ENCODE assay signal across 29 cellular contexts in the genomic region with DNA sequence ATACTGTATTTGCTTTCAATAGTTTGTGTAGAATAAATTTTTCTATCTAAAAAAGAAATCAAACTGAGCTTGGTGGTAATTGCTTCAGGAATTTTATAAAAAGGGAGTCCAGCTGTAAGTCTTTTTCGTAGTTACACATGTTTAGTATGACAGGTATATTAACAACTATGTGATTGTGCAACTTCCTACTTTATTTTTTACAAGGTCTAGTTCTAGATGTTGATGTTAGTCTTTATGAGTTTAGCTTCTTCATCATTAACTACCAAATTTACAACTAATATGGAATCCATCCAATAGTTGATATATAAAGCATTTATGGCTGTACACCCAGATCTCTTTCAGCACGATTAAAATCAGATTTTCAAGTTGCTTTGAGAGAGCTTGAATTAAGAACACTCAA.
"Had no signal": no experiment of that assay in that cellular context is flagged by ENCODE, and none has a peak within 500 bp of the region (broad histone marks: within the 10 kb centered on the region; RNA-seq: fewer than 3 reads in every experiment).

No MANE protein-coding gene starts in this region.

- H3K27ac ChIP-seq: ascending aorta, breast epithelium, KMS-11, PC-9, SJCRH30 had no signal

- H3K4me3 ChIP-seq: ascending aorta, breast epithelium, PC-9, SJCRH30 had no signal

- ATAC-seq: activated CD4-positive, alpha-beta T cell treated with anti-CD3 and anti-CD28 coated beads for 36 hours; activated CD4-positive, CD25-positive, alpha-beta regulatory T cell treated with anti-CD3 and anti-CD28 coated beads, Interleukin-2, amount 50 U/mL, for 24 hours; activated CD8-positive, alpha-beta T cell treated with anti-CD3 and anti-CD28 coated beads, Interleukin-2, amount 10 ng/mL, durations not matched to agents 7 days and 5 days; WTC11 had no signal

- H3K9me3 ChIP-seq: ascending aorta, breast epithelium, SJCRH30, SK-N-SH had no signal

- H3K27me3 ChIP-seq: ascending aorta, breast epithelium, SJCRH30 had no signal

- DNase-seq: activated CD4-positive, alpha-beta T cell treated with anti-CD3 and anti-CD28 coated beads for 36 hours; activated CD4-positive, alpha-beta T cell treated with anti-CD3 and anti-CD28 coated beads, Interleukin-2, amount 10 ng/mL, durations not matched to agents 7 days and 5 days; activated CD4-positive, alpha-beta T cell treated with anti-CD3 and anti-CD28 coated beads, Interleukin-2, amount 50 U/mL, for 48 hours; activated CD8-positive, alpha-beta T cell treated with anti-CD3 and anti-CD28 coated beads, Interleukin-2, amount 10 ng/mL, durations not matched to agents 7 days and 5 days; activated gamma-delta T cell; activated naive CD4-positive, alpha-beta T cell treated with Interleukin-2 at 50 U/mL for 16 hours; activated naive CD8-positive, alpha-beta T cell treated with anti-CD3 and anti-CD28 coated beads, Interleukin-2, amount 10 ng/mL, durations not matched to agents 7 days and 5 days; activated T-cell treated with anti-CD3 and anti-CD28 coated beads, Interleukin-2, amount 50 U/mL, for 24 hours; amygdala; MM.1S; MV-4-11; NCI-H1092; NCI-H1436 treated with DMSO at 0.1 percent for 48 hours; NCI-H1694 treated with DMSO at 0.1 percent for 48 hours; NCI-H2029; NCI-H2107; NCI-H2171; NCI-H510A; NCI-H526; NK-92 treated with Interleukin-12 subunit alpha and Interleukin-12 subunit beta, amount 100 ng/mL, for 24 hours; PC-9; Right ventricle myocardium superior; SJCRH30; SK-N-SH had no signal

- H3K36me3 ChIP-seq: ascending aorta, breast epithelium, SJCRH30 had no signal

- H3K4me1 ChIP-seq: ascending aorta, breast epithelium had no signal
